In genomic region chr9:79012561-79012960, GRCh38 we compare ENCODE assay signal across 24 cellular contexts.
DNase-seq lines count a peak whose midpoint lies in the region; ATAC-seq, FAIRE-seq and TF ChIP-seq lines count a peak whose summit lies in the region.
"Had no signal": no experiment of that assay in that cellular context is flagged by ENCODE, and none has a peak within 500 bp of the region (broad histone marks: within the 10 kb centered on the region; RNA-seq: fewer than 3 reads in every experiment).

No MANE protein-coding gene starts in this region.

- H3K4me1 ChIP-seq in endothelial cell of umbilical vein (ENCODE audit: control insufficient read depth, extremely low read depth, insufficient read depth, low read length) = peaks cover 45% of the 10 kb centered on the region
- H3K4me1 ChIP-seq: ascending aorta, suprapubic skin had no signal

- ATAC-seq in GM18498 (IDR thresholded peaks at IDR 0.05; ENCODE audit: unreplicated experiment) (no peak), HG02798 (IDR thresholded peaks at IDR 0.05; ENCODE audit: poor library complexity, unreplicated experiment) (no peak)
- ATAC-seq: GM12878; natural killer cell treated with Interleukin-12 subunit alpha and Interleukin-12 subunit beta and Interleukin-15 and Interleukin-18, amount 100 ng/mL, for 72 hours; Panc1; T-cell had no signal

- POLR2A ChIA-PET in endothelial cell of umbilical vein (lab: Charles Lee) = no interaction called here

- DNase-seq in ELR (ENCODE audit: low read depth) (peak; percentile 86), MG63 (peak; percentile 10), endothelial cell of umbilical vein (ENCODE audit: low read depth, low spot score) (peak; percentile 70), skeletal muscle cell (ENCODE audit: low read depth) (peak; percentile 39), NCI-H2029 (lab: John Stamatoyannopoulos, UW) (no peak), NCI-H1048 (lab: John Stamatoyannopoulos, UW) (no peak)
- DNase-seq: DMS79 treated with DMSO at 0.1 percent for 48 hours, foreskin melanocyte, H7, MV-4-11, NCI-H2107, NCI-H748 treated with DMSO at 0.1 percent for 48 hours, retina, T-cell, WERI-Rb-1 had no signal

- H3K27me3 ChIP-seq in MG63 (no peaks in the 10 kb centered on the region), endothelial cell of umbilical vein (ENCODE audit: control insufficient read depth in 2 of 2, insufficient read depth in 2 of 2, low read length in 2 of 2) (no peaks in the 10 kb centered on the region)
- H3K27me3 ChIP-seq: ascending aorta, suprapubic skin had no signal

- H3K9me3 ChIP-seq in MG63 (no peaks in the 10 kb centered on the region), endothelial cell of umbilical vein (replicated peaks; ENCODE audit: control insufficient read depth, insufficient read depth, low read length) (no peaks in the 10 kb centered on the region)
- H3K9me3 ChIP-seq: ascending aorta, suprapubic skin had no signal

- no peak for TF ChIP-seq POLR2A in endothelial cell of umbilical vein (IDR thresholded peaks at IDR 0.05; ENCODE audit: low read depth, low read length)

- no peaks in the 10 kb centered on the region for H3K9me1 ChIP-seq in endothelial cell of umbilical vein (replicated peaks; ENCODE audit: control insufficient read depth, extremely low read depth, insufficient read depth, low read length)

- no peak overlapping the region for H3K4me3 ChIP-seq in MG63
- no peak overlapping the region for H3K4me3 ChIP-seq in endothelial cell of umbilical vein (replicated peaks in 1 of 3; ENCODE audit: insufficient read depth in 1 of 3, low read depth in 1 of 3, low read length in 3 of 3)
- H3K4me3 ChIP-seq in skeletal muscle cell (ENCODE audit: low read depth, low read length) = no peak overlapping the region
- H3K4me3 ChIP-seq: ascending aorta, GM12878, lung, suprapubic skin had no signal

- peak; percentile 91 for FAIRE-seq in endothelial cell of umbilical vein (lab: Jason Lieb, UNC)
- FAIRE-seq: GM12878 had no signal

- H3K79me2 ChIP-seq in endothelial cell of umbilical vein (ENCODE audit: control insufficient read depth, insufficient read depth, low read length) = no peaks in the 10 kb centered on the region

- no peaks in the 10 kb centered on the region for H3K36me3 ChIP-seq in MG63
- no peaks in the 10 kb centered on the region for H3K36me3 ChIP-seq in endothelial cell of umbilical vein (ENCODE audit: control insufficient read depth in 2 of 2, extremely low read depth in 1 of 2, insufficient read depth in 2 of 2, low read length in 2 of 2)
- H3K36me3 ChIP-seq: ascending aorta, suprapubic skin, WERI-Rb-1 had no signal

- H2AFZ ChIP-seq in endothelial cell of umbilical vein (ENCODE audit: low read depth, low read length) = no peak overlapping the region

- no TSS peak for BruUV-seq in endothelial cell of umbilical vein (replicated peaks; lab: Mats Ljungman, UMichigan)

- H3K27ac ChIP-seq in endothelial cell of umbilical vein (ENCODE audit: insufficient read depth, low read depth, low read length) = peak overlapping the region; percentile 98
- H3K27ac ChIP-seq: ascending aorta, C4-2B, suprapubic skin, WERI-Rb-1 had no signal

- H3K9ac ChIP-seq in endothelial cell of umbilical vein (replicated peaks; ENCODE audit: extremely low read depth, insufficient read depth, low read length) = peak overlapping the region; percentile 40

- no peak for TF ChIP-seq CTCF in endothelial cell of umbilical vein (IDR thresholded peaks at IDR 0.05; ENCODE audit: extremely low read depth in 1 of 2, insufficient read depth in 1 of 2, low read depth in 1 of 2, low read length in 2 of 2)

- dilution Hi-C loops in endothelial cell of umbilical vein (cut with MboI; ENCODE audit: extremely low pct_ligation_motif_present, low sequenced_read_pairs) = no loop called here

- CTCF ChIA-PET in endothelial cell of umbilical vein (lab: Charles Lee) = interaction anchor here (0.8 to 1.5 kb wide), 3 partner anchors 9 to 117 kb away, joined by 3 to 7 read pairs (median 6); no protein-coding TSS in a partner anchor

- intact Hi-C loops in endothelial cell of umbilical vein (cut with micrococcal nuclease) = loop anchor here (2.0 to 5.0 kb wide), 5 partner anchors 16 to 670 kb away; partner anchors contain the start of gene TLE4

- no peaks in the 10 kb centered on the region for H4K20me1 ChIP-seq in endothelial cell of umbilical vein (replicated peaks; ENCODE audit: control insufficient read depth, extremely low read depth, insufficient read depth, low read length)

- H3K4me2 ChIP-seq in endothelial cell of umbilical vein (ENCODE audit: insufficient read depth, low read length) = peak overlapping the region; percentile 3

TF ChIP-seq in endothelial cell of umbilical vein, 7 proteins besides CTCF, POLR2A, EP300 and RAD21:
- TF ChIP-seq POLR2AphosphoS5 (IDR thresholded peaks at IDR 0.05; ENCODE audit: insufficient read depth, low read depth, low read length) (peak; percentile 64), GATA2 (IDR thresholded peaks at IDR 0.05; ENCODE audit: insufficient read depth, insufficient read length, low read depth, low read length) (peak; percentile 57), JUN (IDR thresholded peaks at IDR 0.05; ENCODE audit: borderline replicate concordance, insufficient read depth, insufficient read length, low read depth) (peak; percentile 44), EZH2 (IDR thresholded peaks at IDR 0.05; ENCODE audit: borderline replicate concordance, low read depth, low read length, severe bottlenecking) (no peak), FOS (IDR thresholded peaks at IDR 0.05; ENCODE audit: borderline replicate concordance, insufficient read depth, low read length) (peak; percentile 68), MYC (IDR thresholded peaks at IDR 0.05; ENCODE audit: low read depth, low read length) (peak; percentile 37)
- TF ChIP-seq, protein P1, sequence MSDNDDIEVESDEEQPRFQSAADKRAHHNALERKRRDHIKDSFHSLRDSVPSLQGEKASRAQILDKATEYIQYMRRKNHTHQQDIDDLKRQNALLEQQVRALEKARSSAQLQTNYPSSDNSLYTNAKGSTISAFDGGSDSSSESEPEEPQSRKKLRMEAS (IDR thresholded peaks at IDR 0.05; ENCODE audit: insufficient read depth, insufficient read length) = no peak

Comparison
In these comparisons a context has a peak if more than half of its experiments do, and no peak if none do; other contexts are left out.
1. DNase-seq: peak in ELR (single experiment), MG63 (single experiment), endothelial cell of umbilical vein (single experiment) and skeletal muscle cell (single experiment); none in NCI-H2029 (single experiment) and NCI-H1048 (single experiment).